Comparison of ENCODE assay signal across 1 cellular context in the genomic region with DNA sequence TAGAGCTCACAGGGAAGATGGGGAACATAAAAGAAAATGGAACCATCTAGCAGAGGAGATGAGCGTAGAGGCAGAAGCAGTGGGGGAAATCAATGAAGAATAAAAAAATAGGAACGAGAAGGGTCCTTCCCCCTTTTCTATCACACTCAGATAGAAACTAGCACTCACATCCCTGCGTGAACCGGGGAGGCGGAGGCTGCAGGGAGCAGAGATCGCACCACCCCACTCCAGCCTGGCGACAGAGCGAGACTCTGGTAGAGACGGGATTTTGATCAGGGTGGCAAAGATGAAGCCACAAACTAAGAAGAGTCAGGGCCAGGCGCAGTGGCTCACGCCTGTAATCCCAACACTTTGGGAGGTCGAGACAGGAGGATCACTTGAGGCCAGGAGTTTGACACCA.
TF ChIP-seq lines count a peak whose summit lies in the region.

No MANE protein-coding gene starts in this region.

TF ChIP-seq in SK-N-SH treated with all-trans-retinoic acid at 6 μM for 48 hours, 23 proteins besides CTCF, POLR2A, EP300 and RAD21 (continued from another document):
- TF ChIP-seq, protein P1, sequence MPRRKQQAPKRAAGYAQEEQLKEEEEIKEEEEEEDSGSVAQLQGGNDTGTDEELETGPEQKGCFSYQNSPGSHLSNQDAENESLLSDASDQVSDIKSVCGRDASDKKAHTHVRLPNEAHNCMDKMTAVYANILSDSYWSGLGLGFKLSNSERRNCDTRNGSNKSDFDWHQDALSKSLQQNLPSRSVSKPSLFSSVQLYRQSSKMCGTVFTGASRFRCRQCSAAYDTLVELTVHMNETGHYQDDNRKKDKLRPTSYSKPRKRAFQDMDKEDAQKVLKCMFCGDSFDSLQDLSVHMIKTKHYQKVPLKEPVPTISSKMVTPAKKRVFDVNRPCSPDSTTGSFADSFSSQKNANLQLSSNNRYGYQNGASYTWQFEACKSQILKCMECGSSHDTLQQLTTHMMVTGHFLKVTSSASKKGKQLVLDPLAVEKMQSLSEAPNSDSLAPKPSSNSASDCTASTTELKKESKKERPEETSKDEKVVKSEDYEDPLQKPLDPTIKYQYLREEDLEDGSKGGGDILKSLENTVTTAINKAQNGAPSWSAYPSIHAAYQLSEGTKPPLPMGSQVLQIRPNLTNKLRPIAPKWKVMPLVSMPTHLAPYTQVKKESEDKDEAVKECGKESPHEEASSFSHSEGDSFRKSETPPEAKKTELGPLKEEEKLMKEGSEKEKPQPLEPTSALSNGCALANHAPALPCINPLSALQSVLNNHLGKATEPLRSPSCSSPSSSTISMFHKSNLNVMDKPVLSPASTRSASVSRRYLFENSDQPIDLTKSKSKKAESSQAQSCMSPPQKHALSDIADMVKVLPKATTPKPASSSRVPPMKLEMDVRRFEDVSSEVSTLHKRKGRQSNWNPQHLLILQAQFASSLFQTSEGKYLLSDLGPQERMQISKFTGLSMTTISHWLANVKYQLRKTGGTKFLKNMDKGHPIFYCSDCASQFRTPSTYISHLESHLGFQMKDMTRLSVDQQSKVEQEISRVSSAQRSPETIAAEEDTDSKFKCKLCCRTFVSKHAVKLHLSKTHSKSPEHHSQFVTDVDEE (CRISPR knock-in tag; IDR thresholded peaks at IDR 0.05): no peak
- no peak for TF ChIP-seq TCF4 (CRISPR knock-in tag; IDR thresholded peaks at IDR 0.05; ENCODE audit: borderline replicate concordance)
TF ChIP-seq in SK-N-SH treated with all-trans-retinoic acid at 6 μM for 48 hours: peak in this region for 0.
